8 cellular contexts compared by ENCODE assay signal in genomic region chr17:28661635-28662526, GRCh38. TPM values are rescaled to one million over a fixed set of nuclear protein-coding genes. Genes with fewer than 3 reads are reported as not detected.
A peak's percentile ranks its signal among the peaks of the same experiment; 100 is the strongest.
DNase-seq lines count a peak whose midpoint lies in the region; ATAC-seq, FAIRE-seq and TF ChIP-seq lines count a peak whose summit lies in the region.

TSS of gene SDF2 (minus strand) at chr17:28661906. CDS start at chr17:28661876, 30 bp downstream.
TSS of gene SUPT6H (plus strand) at chr17:28662205. CDS start at chr17:28673402, 11,197 bp downstream.

- H3K27me3 ChIP-seq in Caco-2 (replicated peaks; ENCODE audit: control insufficient read depth, insufficient read depth, low read length) = no peaks in the 10 kb centered on the region
- H3K27me3 ChIP-seq in mesendoderm (ENCODE audit: insufficient read depth, low read length, poor library complexity) = no peaks in the 10 kb centered on the region

- peak within 1 kb of the TSS; percentile 66 for H3K23ac ChIP-seq in mesendoderm (ENCODE audit: low read length)

- BruUV-seq in Caco-2 (replicated peaks; lab: Mats Ljungman, UMichigan) = no TSS peak

- H3K27me3 Mint-ChIP-seq in Caco-2 (ENCODE audit: insufficient read depth, unreplicated experiment) = no peaks in the 10 kb centered on the region
- no peaks in the 10 kb centered on the region for H3K27me3 Mint-ChIP-seq in effector memory CD8-positive, alpha-beta T cell

- H3K4me1 Mint-ChIP-seq in Caco-2 (ENCODE audit: low read depth, unreplicated experiment) = peaks cover 31% of the 10 kb centered on the region
- H3K4me1 Mint-ChIP-seq in effector memory CD8-positive, alpha-beta T cell (ENCODE audit: low read depth in 2 of 2) = peaks cover 40 to 55% of the 10 kb centered on the region in 2 donors

- peak within 1 kb of the TSS; percentile 97 for H2BK5ac ChIP-seq in mesendoderm (ENCODE audit: low read length)

- no peaks in the 10 kb centered on the region for H3K9me3 Mint-ChIP-seq in Caco-2 (ENCODE audit: unreplicated experiment)
- H3K9me3 Mint-ChIP-seq in effector memory CD8-positive, alpha-beta T cell = no peaks in the 10 kb centered on the region

- H3K27ac ChIP-seq in mesendoderm (ENCODE audit: low read depth, low read length) = peak within 1 kb of the TSS; percentile 94

- TF ChIP-seq CTCF in Caco-2 (IDR thresholded peaks at IDR 0.05; ENCODE audit: insufficient read depth in 1 of 2, low read depth in 1 of 2, low read length in 1 of 2, severe bottlenecking in 1 of 2, unreplicated experiment in 1 of 2) = no peak

- peak within 1 kb of the TSS; percentile 100 for H4K8ac ChIP-seq in mesendoderm (ENCODE audit: low read depth, low read length)

- intact Hi-C loops in Caco-2 (cut with micrococcal nuclease; ENCODE audit: unreplicated experiment) = loop anchor here (1.0 kb wide), 2 partner anchors 17 to 36 kb away; partner anchors contain the start of gene BLTP2

- H3K9ac ChIP-seq in mesendoderm (ENCODE audit: low read length) = peak within 1 kb of the TSS; percentile 96

- peaks cover 53% of the 10 kb centered on the region for H3K79me2 ChIP-seq in mesendoderm (ENCODE audit: control insufficient read depth, insufficient read depth, low read length)

- H3K4me1 ChIP-seq in Caco-2 (peaks cover 14% of the 10 kb centered on the region; the same call in 1 of the 2 replicates), mesendoderm (ENCODE audit: control insufficient read depth, low read depth, low read length) (peaks cover 5% of the 10 kb centered on the region)

- H4K5ac ChIP-seq in mesendoderm (ENCODE audit: low read length) = peak within 1 kb of the TSS; percentile 91

- peak; percentile 94 for FAIRE-seq in HTR-8/SVneo (lab: Jason Lieb, UNC)

- peak; percentile 80 for ATAC-seq in GM21360 (IDR thresholded peaks at IDR 0.05; ENCODE audit: unreplicated experiment)
- peak; percentile 87 for ATAC-seq in effector memory CD8-positive, alpha-beta T cell (replicated peaks)

- peak within 1 kb of the TSS; percentile 100 for H3K56ac ChIP-seq in mesendoderm (ENCODE audit: low read length)

- H3K4me3 Mint-ChIP-seq in Caco-2 (ENCODE audit: unreplicated experiment) = peak within 1 kb of the TSS; percentile 89
- H3K4me3 Mint-ChIP-seq in effector memory CD8-positive, alpha-beta T cell = peak within 1 kb of the TSS; percentile 97 to 98

- peak within 1 kb of the TSS; percentile 91 for H3K18ac ChIP-seq in mesendoderm (ENCODE audit: low read length)

- DNase-seq in Caco-2 = peak; percentile 91 to 94
- peak; percentile 96 for DNase-seq in HTR-8/SVneo (ENCODE audit: insufficient read length, low spot score)
- peak; percentile 90 for DNase-seq in NOMO-1 treated with DMSO at 0.1 percent for 48 hours (lab: John Stamatoyannopoulos, UW; ENCODE audit: unreplicated experiment)
- DNase-seq in activated CD8-positive, alpha-beta memory T cell treated with anti-CD3 and anti-CD28 coated beads for 4 hours (ENCODE audit: low read depth in 2 of 2) = peak; percentile 90 to 92
- DNase-seq in effector memory CD8-positive, alpha-beta T cell = peak; percentile 93 to 97 (median 94)
- peak; percentile 93 for DNase-seq in mesendoderm
- peak; percentile 93 for DNase-seq in stimulated activated CD8-positive, alpha-beta memory T cell treated with anti-CD3 and anti-CD28 coated beads, Interleukin-15, amount 100 ng/mL, for 1 hour (ENCODE audit: low read depth)

- WGBS in mesendoderm (ENCODE audit: extremely low coverage, insufficient coverage, low lambda C conversion rate) = no CpG with 5 or more reads among the region's 66 CpGs

- peaks cover 71% of the 10 kb centered on the region for H3K36me3 Mint-ChIP-seq in Caco-2 (ENCODE audit: insufficient read depth, unreplicated experiment)
- H3K36me3 Mint-ChIP-seq in effector memory CD8-positive, alpha-beta T cell (ENCODE audit: insufficient read depth) = peaks cover 59% of the 10 kb centered on the region

- H3K4me3 ChIP-seq in Caco-2 (ENCODE audit: low read depth, low read length) (peak within 1 kb of the TSS; percentile 80), mesendoderm (ENCODE audit: low read length) (peak within 1 kb of the TSS; percentile 99)

- H2BK15ac ChIP-seq in mesendoderm (replicated peaks; ENCODE audit: low read depth) = no peak within 1 kb of the TSS

- POLR2A ChIA-PET in Caco-2 (lab: Charles Lee) = interaction anchor here (0.6 to 2.2 kb wide), 20 partner anchors 9 to 290 kb away, joined by 3 to 27 read pairs (median 5); partner anchors contain the start of genes ALDOC, BLTP2, FAM222B and NEK8

- no peaks in the 10 kb centered on the region for H3K9me3 ChIP-seq in Caco-2

- peak within 1 kb of the TSS; percentile 46 for H2BK120ac ChIP-seq in mesendoderm (ENCODE audit: low read depth, low read length)

- H3K4ac ChIP-seq in mesendoderm (ENCODE audit: low read depth, low read length) = peak within 1 kb of the TSS; percentile 76

- H3K79me1 ChIP-seq in mesendoderm (ENCODE audit: low read length) = peaks cover 31% of the 10 kb centered on the region

- CTCF ChIA-PET in Caco-2 (lab: Charles Lee) = interaction anchor here (0.9 to 2.5 kb wide), 7 partner anchors 9 to 88 kb away, joined by 3 to 26 read pairs (median 5); partner anchors contain the start of genes BLTP2, RPL23A and TLCD1

- H3K4me2 ChIP-seq in mesendoderm (ENCODE audit: low read length) = peak within 1 kb of the TSS; percentile 94

- peaks cover 2% of the 10 kb centered on the region; the same call in 1 of the 2 replicates for H3K36me3 ChIP-seq in Caco-2 (ENCODE audit: control insufficient read depth, insufficient read depth, low read length)
- H3K36me3 ChIP-seq in mesendoderm (ENCODE audit: control insufficient read depth, insufficient read depth, low read length) = peaks cover 4% of the 10 kb centered on the region

- H2AK5ac ChIP-seq in mesendoderm (ENCODE audit: low read length) = no peak within 1 kb of the TSS

- peak within 1 kb of the TSS; percentile 95 for H3K27ac Mint-ChIP-seq in Caco-2 (ENCODE audit: unreplicated experiment)
- H3K27ac Mint-ChIP-seq in effector memory CD8-positive, alpha-beta T cell = peak within 1 kb of the TSS; percentile 99

RNA-seq across cellular contexts. Expression of gene SDF2, which starts in this region (rescaled TPM):
- total RNA-seq in Caco-2 (2022) = 63.5 and 64.9 TPM in 2 replicates
- 47.8 TPM for polyA plus RNA-seq in mesendoderm (2013, experiment 1 of 2)
- polyA plus RNA-seq in mesendoderm (2013, experiment 2 of 2) = 48.3 TPM

RNA-seq across cellular contexts. Expression of gene SUPT6H, which starts in this region (rescaled TPM):
- total RNA-seq in Caco-2 (2022) = 127 and 129 TPM in 2 replicates
- 36.1 TPM for polyA plus RNA-seq in mesendoderm (2013, experiment 1 of 2)
- 34.7 TPM for polyA plus RNA-seq in mesendoderm (2013, experiment 2 of 2)

Comparison
In these comparisons a context has a peak if more than half of its experiments do, and no peak if none do; other contexts are left out.
1. Peak in every context shown above with its lines: DNase-seq, ATAC-seq, H3K4me3 ChIP-seq and H3K27ac ChIP-seq.